9 cellular contexts compared by ENCODE assay signal in genomic region chr4:184814686-184815045, GRCh38. TPM values are rescaled to one million over a fixed set of nuclear protein-coding genes. Genes with fewer than 3 reads are reported as not detected.
DNase-seq lines count a peak whose midpoint lies in the region; ATAC-seq and TF ChIP-seq lines count a peak whose summit lies in the region.
"Had no signal": no experiment of that assay in that cellular context is flagged by ENCODE, and none has a peak within 500 bp of the region (broad histone marks: within the 10 kb centered on the region; RNA-seq: fewer than 3 reads in every experiment).

No MANE protein-coding gene starts in this region.

- H3K4me1 ChIP-seq in DOHH2 (ENCODE audit: control insufficient read depth, low read length) (peaks cover 47% of the 10 kb centered on the region), gastroesophageal sphincter (peaks cover 0 to 38% (median 8%) of the 10 kb centered on the region in 3 donors), psoas muscle (peaks cover 71% of the 10 kb centered on the region)

- no peaks in the 10 kb centered on the region for H3K36me3 ChIP-seq in DOHH2 (ENCODE audit: control insufficient read depth, low read length)
- H3K36me3 ChIP-seq in gastroesophageal sphincter = no peaks in the 10 kb centered on the region
- H3K36me3 ChIP-seq in psoas muscle (ENCODE audit: insufficient read depth in 1 of 2, low read depth in 1 of 2) = no peaks in the 10 kb centered on the region

- no peaks in the 10 kb centered on the region for H3K9me3 Mint-ChIP-seq in activated T-cell treated with anti-CD3 and anti-CD28 coated beads, Interleukin-2, amount 50 U/mL, for 24 hours

- peaks cover 22% of the 10 kb centered on the region for H4K20me1 ChIP-seq in DOHH2 (ENCODE audit: control insufficient read depth, insufficient read depth, low read depth, low read length)

- H3K27ac ChIP-seq in DOHH2 (ENCODE audit: low read depth, low read length) (no peak overlapping the region), gastroesophageal sphincter (peak overlapping the region; percentile 17 to 69 (median 52)), psoas muscle (peak overlapping the region; percentile 92)

- H3K36me3 Mint-ChIP-seq in activated T-cell treated with anti-CD3 and anti-CD28 coated beads, Interleukin-2, amount 50 U/mL, for 24 hours (ENCODE audit: low read depth) = peaks cover 7% of the 10 kb centered on the region

- no peak for ATAC-seq in gastroesophageal sphincter
- peak in 2 of 4 donors; percentile 1 for ATAC-seq in psoas muscle
- ATAC-seq in HG03469 (IDR thresholded peaks at IDR 0.05; ENCODE audit: unreplicated experiment) = no peak
- ATAC-seq in HG03039 (IDR thresholded peaks at IDR 0.05; ENCODE audit: unreplicated experiment) = no peak

- peaks cover 53% of the 10 kb centered on the region for H3K4me1 Mint-ChIP-seq in activated T-cell treated with anti-CD3 and anti-CD28 coated beads, Interleukin-2, amount 50 U/mL, for 24 hours (ENCODE audit: low read depth)

- H3K27me3 Mint-ChIP-seq in activated T-cell treated with anti-CD3 and anti-CD28 coated beads, Interleukin-2, amount 50 U/mL, for 24 hours = no peaks in the 10 kb centered on the region

- H3K9me2 ChIP-seq in DOHH2 (replicated peaks; ENCODE audit: control insufficient read depth, low read length) = no peaks in the 10 kb centered on the region

- H3F3A ChIP-seq in DOHH2 (ENCODE audit: control insufficient read depth, insufficient read depth) = 0 out of 2 replicates have a peak, but pooled peaks cover 3% of the 10 kb centered on the region

- intact Hi-C loops in psoas muscle (cut with DNase I) = loop anchor here (5.0 kb wide), 2 partner anchors 67 to 168 kb away; no protein-coding TSS in a partner anchor

- H3K4me3 Mint-ChIP-seq in activated T-cell treated with anti-CD3 and anti-CD28 coated beads, Interleukin-2, amount 50 U/mL, for 24 hours = no peak overlapping the region

- TF ChIP-seq EP300 in gastroesophageal sphincter (IDR thresholded peaks at IDR 0.05) = no peak

- WGBS in gastroesophageal sphincter (ENCODE audit: low coverage in 1 of 2), 2 donors = 10 to 40% methylated on average over 5 of the region's 5 CpGs
- 14 to 32% (median 21%) methylated on average over 5 of the region's 5 CpGs for WGBS in psoas muscle, 3 donors

- H3K4me2 ChIP-seq in DOHH2 (ENCODE audit: low read length) = peak overlapping the region; percentile 39; the same call in 1 of the 2 replicates

- H3K27me3 ChIP-seq in DOHH2 (ENCODE audit: control insufficient read depth, low read length) (no peaks in the 10 kb centered on the region), gastroesophageal sphincter (no peaks in the 10 kb centered on the region), psoas muscle (ENCODE audit: insufficient read depth in 3 of 3, low read length in 2 of 3) (no peaks in the 10 kb centered on the region)

- DNase-seq in RPMI7951 (ENCODE audit: low read depth) = peak; percentile 36
- DNase-seq in psoas muscle = no peak
- DNase-seq in GM19240 (ENCODE audit: insufficient read length, low spot score) = no peak
- DNase-seq in activated T-cell treated with anti-CD3 and anti-CD28 coated beads, Interleukin-2, amount 50 U/mL, for 24 hours = no peak
- DNase-seq: activated naive CD4-positive, alpha-beta T cell treated with Interleukin-2 at 50 U/mL for 16 hours had no signal

- H3K79me2 ChIP-seq in DOHH2 (ENCODE audit: control insufficient read depth, low read length) = peaks cover 92% of the 10 kb centered on the region

- H3K9me3 ChIP-seq in DOHH2 (ENCODE audit: control insufficient read depth, insufficient read depth, low read length) = no peaks in the 10 kb centered on the region
- H3K9me3 ChIP-seq in gastroesophageal sphincter = no peaks in the 10 kb centered on the region
- no peaks in the 10 kb centered on the region for H3K9me3 ChIP-seq in psoas muscle

- no peak overlapping the region for H3K27ac Mint-ChIP-seq in activated T-cell treated with anti-CD3 and anti-CD28 coated beads, Interleukin-2, amount 50 U/mL, for 24 hours

- H3K4me3 ChIP-seq in DOHH2 (ENCODE audit: low read length) (no peak overlapping the region), gastroesophageal sphincter (no peak overlapping the region), psoas muscle (peak overlapping the region; percentile 45)

- TF ChIP-seq CTCF in DOHH2 (IDR thresholded peaks at IDR 0.05; ENCODE audit: low read depth, low read length, poor library complexity, severe bottlenecking) (no peak), gastroesophageal sphincter (IDR thresholded peaks at IDR 0.05) (no peak), psoas muscle (IDR thresholded peaks at IDR 0.05) (no peak)

- TF ChIP-seq POLR2A in gastroesophageal sphincter (IDR thresholded peaks at IDR 0.05) = no peak

RNA-seq across cellular contexts. Expression of gene ACSL1, which starts 11.1 kb away (rescaled TPM):
- total RNA-seq in RPMI7951 (2014; rRNA removed; shearing (Covaris generic)) = 26.4 and 34.7 TPM in 2 replicates
- total RNA-seq in gastroesophageal sphincter = 10 to 100 TPM; 48.5 to 98.8 (median 55.3) TPM
- 1,000 to 10,000 TPM in 2 of 4 donors, 100 to 1,000 TPM in 2; 257 to 1,392 (median 704) TPM for total RNA-seq in psoas muscle
- 1,000 to 10,000 TPM in 1 of 3 donors, 100 to 1,000 TPM in 2; 435 to 1,333 (median 781) TPM for polyA plus RNA-seq in psoas muscle
